8 cellular contexts compared by ENCODE assay signal in the genomic region with DNA sequence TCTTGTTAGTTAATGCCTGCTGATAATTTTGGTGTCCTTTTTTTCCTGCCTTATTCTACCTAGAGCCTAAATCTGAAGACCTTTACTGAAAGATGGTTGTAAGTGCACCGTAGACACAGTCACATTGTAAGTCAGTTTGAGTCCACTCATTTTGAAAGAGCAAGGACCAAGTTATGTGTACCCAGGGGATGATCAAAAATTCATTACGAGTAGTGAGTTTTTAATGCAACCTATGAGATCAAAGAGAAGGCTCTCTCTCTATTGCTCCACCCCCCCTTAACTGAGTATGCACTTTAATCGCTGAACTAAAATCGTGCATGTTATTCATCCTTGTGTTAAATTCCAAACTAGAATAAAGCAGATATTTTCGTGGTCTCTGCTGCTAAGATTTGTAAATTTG. TPM values are rescaled to one million over a fixed set of nuclear protein-coding genes. Genes with fewer than 3 reads are reported as not detected.
DNase-seq lines count a peak whose midpoint lies in the region; ATAC-seq, FAIRE-seq and TF ChIP-seq lines count a peak whose summit lies in the region.

No MANE protein-coding gene starts in this region.

- TF ChIP-seq CTCF in retinal pigment epithelial cell (conservative IDR thresholded peaks at IDR 0.05; ENCODE audit: low read depth, low read length): no peak

- peaks cover 15% of the 10 kb centered on the region for H3K36me3 Mint-ChIP-seq in effector memory CD8-positive, alpha-beta T cell (ENCODE audit: insufficient read depth)

- H3K27ac Mint-ChIP-seq in effector memory CD8-positive, alpha-beta T cell: peak overlapping the region in 1 of 2 donors; percentile 66

- ATAC-seq in effector memory CD8-positive, alpha-beta T cell (replicated peaks): no peak
- ATAC-seq in GM19397 (IDR thresholded peaks at IDR 0.05; ENCODE audit: unreplicated experiment) (no peak), HG03354 (IDR thresholded peaks at IDR 0.05; ENCODE audit: poor library complexity, severe bottlenecking, unreplicated experiment) (no peak), GM21723 (IDR thresholded peaks at IDR 0.05; ENCODE audit: unreplicated experiment) (no peak)

- H3K4me1 Mint-ChIP-seq in effector memory CD8-positive, alpha-beta T cell (ENCODE audit: low read depth in 2 of 2): peaks cover 7 to 37% of the 10 kb centered on the region in 2 donors

- H3K27me3 Mint-ChIP-seq in effector memory CD8-positive, alpha-beta T cell: no peaks in the 10 kb centered on the region

- DNase-seq in GM12892 (ENCODE audit: insufficient read length): no peak
- DNase-seq in NCI-H82 treated with DMSO at 0.1 percent for 48 hours (lab: John Stamatoyannopoulos, UW; ENCODE audit: unreplicated experiment): peak; percentile 16
- DNase-seq in effector memory CD8-positive, alpha-beta T cell: no peak
- DNase-seq in retinal pigment epithelial cell (ENCODE audit: low read depth): no peak
- no peak for DNase-seq in kidney tubule cell (ENCODE audit: low spot score)

- no peaks in the 10 kb centered on the region for H3K9me3 Mint-ChIP-seq in effector memory CD8-positive, alpha-beta T cell

- H3K4me3 Mint-ChIP-seq in effector memory CD8-positive, alpha-beta T cell: peak overlapping the region; percentile 80 to 93

- FAIRE-seq in GM12892 (lab: Jason Lieb, UNC): peak; percentile 60

- H3K4me3 ChIP-seq in retinal pigment epithelial cell (ENCODE audit: low read length): peak overlapping the region; percentile 75

- no peak for TF ChIP-seq POLR2A in GM12892 (IDR thresholded peaks at IDR 0.05; ENCODE audit: low read depth, low read length)

RNA-seq across cellular contexts. Expression of a gene that starts 1.8 kb away (rescaled TPM):
- polyA plus RNA-seq in GM12892 (2012; ENCODE audit: missing spikeins): 15.5 TPM
